ENCODE assay signal across 14 cellular contexts in genomic region chr2:180385601-180386201, GRCh38.
DNase-seq lines count a peak whose midpoint lies in the region; ATAC-seq, FAIRE-seq and TF ChIP-seq lines count a peak whose summit lies in the region.
"Had no signal": no experiment of that assay in that cellular context is flagged by ENCODE, and none has a peak within 500 bp of the region (broad histone marks: within the 10 kb centered on the region; RNA-seq: fewer than 3 reads in every experiment).

No MANE protein-coding gene starts in this region.

- H3K27ac ChIP-seq in tibial nerve (no peak overlapping the region), kidney (ENCODE audit: low read depth in 2 of 2, low read length in 2 of 2) (no peak overlapping the region)

- no peak for ATAC-seq in HG03520 (IDR thresholded peaks at IDR 0.05; ENCODE audit: unreplicated experiment)

- TF ChIP-seq CTCF in tibial nerve (IDR thresholded peaks at IDR 0.05) = no peak
- no peak for TF ChIP-seq CTCF in kidney (IDR thresholded peaks at IDR 0.05; ENCODE audit: borderline replicate concordance, extremely low read depth, insufficient read depth)

- DNase-seq in ELR (ENCODE audit: low read depth) (peak; percentile 77), NCI-H446 treated with DMSO at 0.1 percent for 48 hours (lab: John Stamatoyannopoulos, UW) (peak; percentile 71), renal cortical epithelial cell (ENCODE audit: low read depth) (peak; percentile 20), tibial nerve (ENCODE audit: low spot score in 2 of 2) (no peak), kidney (no peak), NCI-H748 treated with DMSO at 0.1 percent for 48 hours (lab: John Stamatoyannopoulos, UW) (no peak)
- DNase-seq: activated CD4-positive, alpha-beta T cell treated with anti-CD3 and anti-CD28 coated beads for 48 hours; CD4-positive, CD25-positive, alpha-beta regulatory T cell; NCI-H1092 treated with DMSO at 0.1 percent for 48 hours; NCI-H510A treated with DMSO at 0.1 percent for 48 hours; stimulated activated CD4-positive, alpha-beta T cell treated with anti-CD3 and anti-CD28 coated beads, Interleukin-2, amount 100 ng/mL, for 48 hours had no signal

- 11 to 16% methylated on average over 2 of the region's 2 CpGs for WGBS in tibial nerve, 2 donors

- no peak overlapping the region for H3K9ac ChIP-seq in kidney (ENCODE audit: low read length in 2 of 2)

- H3K4me1 ChIP-seq in tibial nerve (no peaks in the 10 kb centered on the region), kidney (ENCODE audit: control insufficient read depth in 1 of 2, insufficient read depth in 1 of 2, low read depth in 1 of 2, low read length in 2 of 2) (no peaks in the 10 kb centered on the region)

- H3K4me3 ChIP-seq in tibial nerve (no peak overlapping the region), kidney (ENCODE audit: low read length in 2 of 2) (no peak overlapping the region)

- H3K9me3 ChIP-seq in tibial nerve (no peaks in the 10 kb centered on the region), kidney (ENCODE audit: control insufficient read depth in 1 of 2, low read length in 2 of 2) (no peaks in the 10 kb centered on the region)

- no peak for TF ChIP-seq EP300 in tibial nerve (IDR thresholded peaks at IDR 0.05)

- FAIRE-seq in endometrium (lab: Jason Lieb, UNC) (peak; percentile 69), kidney (lab: Jason Lieb, UNC) (no peak)
- FAIRE-seq: G401.6 had no signal

- no peaks in the 10 kb centered on the region for H3K36me3 ChIP-seq in tibial nerve
- H3K36me3 ChIP-seq in kidney (ENCODE audit: control insufficient read depth in 1 of 2, insufficient read depth in 2 of 2, low read length in 2 of 2) = no peaks in the 10 kb centered on the region

- intact Hi-C loops in kidney (cut with DNase I) = no loop called here

- no peak for TF ChIP-seq POLR2A in tibial nerve (IDR thresholded peaks at IDR 0.05)

- no peaks in the 10 kb centered on the region for H3K27me3 ChIP-seq in tibial nerve

Comparison
In these comparisons a context has a peak if more than half of its experiments do, and no peak if none do; other contexts are left out.
1. DNase-seq: peak in ELR (single experiment), NCI-H446 treated with DMSO at 0.1 percent for 48 hours (single experiment) and renal cortical epithelial cell (single experiment); none in tibial nerve (0 of 2), kidney (single experiment) and NCI-H748 treated with DMSO at 0.1 percent for 48 hours (single experiment).